Comparison of ENCODE assay signal across 14 cellular contexts in the genomic region with DNA sequence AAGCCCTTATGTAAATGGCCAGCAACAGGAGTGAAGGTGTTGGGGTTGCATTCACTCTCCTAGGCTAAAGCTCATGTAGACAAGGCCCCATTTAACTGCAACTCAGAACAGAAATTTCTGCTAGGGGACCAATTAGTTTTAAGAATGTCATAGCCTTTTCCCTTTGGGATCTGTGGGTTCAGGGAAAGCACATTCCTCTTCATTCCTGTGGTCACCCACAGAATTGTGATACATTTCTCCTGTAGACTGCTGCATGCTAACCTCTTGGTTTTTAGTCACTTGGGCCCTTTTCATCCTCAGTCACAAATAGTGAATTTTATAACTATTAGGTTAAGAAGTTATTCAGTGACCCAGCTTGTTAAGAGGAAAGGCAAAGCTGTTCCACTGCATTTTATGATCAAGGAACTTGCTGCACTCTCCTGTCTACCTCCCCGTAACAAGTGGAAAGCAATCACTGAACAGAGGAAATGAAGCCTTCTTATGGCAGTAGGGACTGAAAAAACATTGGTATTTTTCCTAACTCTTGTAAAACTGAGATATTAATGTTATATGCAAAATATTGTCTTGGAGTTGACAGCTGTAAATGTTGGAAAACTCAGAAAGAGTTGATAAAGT.
DNase-seq lines count a peak whose midpoint lies in the region; ATAC-seq, FAIRE-seq and TF ChIP-seq lines count a peak whose summit lies in the region.
"Had no signal": no experiment of that assay in that cellular context is flagged by ENCODE, and none has a peak within 500 bp of the region (broad histone marks: within the 10 kb centered on the region; RNA-seq: fewer than 3 reads in every experiment).

No MANE protein-coding gene starts in this region.

- H3K9ac ChIP-seq in SK-N-MC (ENCODE audit: insufficient read length), result no peak overlapping the region

- H3K27ac ChIP-seq in SK-N-MC, result peak overlapping the region; percentile 49; the same call in 1 of the 2 replicates

- peak; percentile 88 for DNase-seq in GM03348 (ENCODE audit: low spot score)
- DNase-seq in SK-N-MC (ENCODE audit: low read depth, low spot score), result peak; percentile 39
- peak; percentile 87 for DNase-seq in fibroblast of the aortic adventitia (ENCODE audit: low read depth)
- DNase-seq in sciatic nerve (ENCODE audit: low spot score), result no peak
- no peak for DNase-seq in activated T-cell treated with anti-CD3 and anti-CD28 coated beads, Interleukin-2, amount 50 U/mL, for 1 hour
- no peak for DNase-seq in activated gamma-delta T cell (lab: John Stamatoyannopoulos, UW)
- DNase-seq in GM12891 (ENCODE audit: insufficient read length, low spot score), result no peak
- DNase-seq: Caco-2, H7, hippocampal formation, retina had no signal

- ATAC-seq in sciatic nerve (peak; percentile 73), GM21367 (IDR thresholded peaks at IDR 0.05; ENCODE audit: unreplicated experiment) (no peak)

- no peak for TF ChIP-seq CTCF in fibroblast of the aortic adventitia (IDR thresholded peaks at IDR 0.05; ENCODE audit: insufficient read depth, low read length)

- H3K36me3 ChIP-seq in SK-N-MC (ENCODE audit: insufficient read depth, low read length), result no peaks in the 10 kb centered on the region

- TF ChIP-seq POLR2A in GM12891 (IDR thresholded peaks at IDR 0.05; ENCODE audit: low read depth, low read length), result no peak

- H3K4me3 ChIP-seq in SK-N-MC, result no peak overlapping the region
- H3K4me3 ChIP-seq in fibroblast of the aortic adventitia (ENCODE audit: low read depth, low read length), result no peak overlapping the region

- H3K9me3 ChIP-seq in SK-N-MC (ENCODE audit: low read depth, low read length), result no peaks in the 10 kb centered on the region
- H3K9me3 ChIP-seq: Caco-2 had no signal

- intact Hi-C loops in sciatic nerve (cut with DNase I), result no loop called here

- no peak for FAIRE-seq in GM12891 (lab: Jason Lieb, UNC)
- FAIRE-seq: GM19239, TTC549 had no signal

TF ChIP-seq in GM12891, 5 proteins besides CTCF, POLR2A, EP300 and RAD21:
- TF ChIP-seq POU2F2 (IDR thresholded peaks at IDR 0.05; ENCODE audit: low read depth, low read length) (no peak), POLR2AphosphoS5 (IDR thresholded peaks at IDR 0.05; ENCODE audit: low read depth, low read length) (no peak), SPI1 (IDR thresholded peaks at IDR 0.05; ENCODE audit: low read depth, low read length) (no peak), PAX5 (IDR thresholded peaks at IDR 0.05; ENCODE audit: insufficient read depth, low read length, severe bottlenecking) (no peak), TAF1 (IDR thresholded peaks at IDR 0.05; ENCODE audit: low read depth, low read length) (no peak)

Comparison
In these comparisons a context has a peak if more than half of its experiments do, and no peak if none do; other contexts are left out.
1. DNase-seq: peak in GM03348 (single experiment), SK-N-MC (single experiment) and fibroblast of the aortic adventitia (single experiment); none in sciatic nerve (single experiment), activated T-cell treated with anti-CD3 and anti-CD28 coated beads, Interleukin-2, amount 50 U/mL, for 1 hour (single experiment), activated gamma-delta T cell (single experiment) and GM12891 (single experiment).